In genomic region chr15:84909029-84909428, GRCh38 we compare ENCODE assay signal across 26 cellular contexts. TPM values are rescaled to one million over a fixed set of nuclear protein-coding genes. Genes with fewer than 3 reads are reported as not detected.
"Had no signal": no experiment of that assay in that cellular context is flagged by ENCODE, and none has a peak within 500 bp of the region (broad histone marks: within the 10 kb centered on the region; RNA-seq: fewer than 3 reads in every experiment).

No MANE protein-coding gene starts in this region.

- H3K9me3 Mint-ChIP-seq: activated naive CD8-positive, alpha-beta T cell treated with anti-CD3 and anti-CD28 coated beads, Interleukin-2, amount 10 ng/mL, durations not matched to agents 7 days and 5 days; central memory CD8-positive, alpha-beta T cell; endodermal cell had no signal

- FAIRE-seq: keratinocyte had no signal

- H3K4me1 Mint-ChIP-seq: central memory CD8-positive, alpha-beta T cell; endodermal cell had no signal

- H3K27me3 ChIP-seq: brain microvascular endothelial cell, colonic mucosa, foreskin keratinocyte, ovary, stomach, testis had no signal

- H3K27ac ChIP-seq: brain microvascular endothelial cell, colonic mucosa, epithelial cell of prostate, foreskin keratinocyte, stomach, testis, WERI-Rb-1 had no signal

- H3K9me3 ChIP-seq: colonic mucosa, ovary, stomach, testis had no signal

- DNase-seq: activated CD4-positive, alpha-beta T cell treated with anti-CD3 and anti-CD28 coated beads, Interleukin-2, amount 50 U/mL, for 4 hours; activated naive CD8-positive, alpha-beta T cell treated with anti-CD3 and anti-CD28 coated beads, Interleukin-2, amount 10 ng/mL, durations not matched to agents 7 days and 5 days; amygdala; brain microvascular endothelial cell; colonic mucosa; foreskin keratinocyte; hippocampal formation; stimulated activated CD4-positive, alpha-beta T cell treated with anti-CD3 and anti-CD28 coated beads, Interleukin-4, amount 100 ng/mL, for 1 hour; stomach; SW 1271; T-helper 2 cell; testis; WERI-Rb-1 had no signal

- H3K4me3 Mint-ChIP-seq: activated naive CD8-positive, alpha-beta T cell treated with anti-CD3 and anti-CD28 coated beads, Interleukin-2, amount 10 ng/mL, durations not matched to agents 7 days and 5 days; central memory CD8-positive, alpha-beta T cell; endodermal cell had no signal

- H3K4me2 ChIP-seq: smooth muscle cell had no signal

- H3K27me3 Mint-ChIP-seq: activated naive CD8-positive, alpha-beta T cell treated with anti-CD3 and anti-CD28 coated beads, Interleukin-2, amount 10 ng/mL, durations not matched to agents 7 days and 5 days had no signal

- H3K36me3 Mint-ChIP-seq: activated naive CD8-positive, alpha-beta T cell treated with anti-CD3 and anti-CD28 coated beads, Interleukin-2, amount 10 ng/mL, durations not matched to agents 7 days and 5 days had no signal

- H3K4me3 ChIP-seq: colonic mucosa, ovary, smooth muscle cell, stomach, testis had no signal

- ATAC-seq: foreskin keratinocyte, sciatic nerve had no signal

- H3K27ac Mint-ChIP-seq: activated naive CD8-positive, alpha-beta T cell treated with anti-CD3 and anti-CD28 coated beads, Interleukin-2, amount 10 ng/mL, durations not matched to agents 7 days and 5 days; endodermal cell had no signal

- H3K36me3 ChIP-seq: brain microvascular endothelial cell, colonic mucosa, ovary, stomach, WERI-Rb-1 had no signal

RNA-seq across cellular contexts. Expression of gene SLC28A1, which starts 24.6 kb away (rescaled TPM):
- total RNA-seq: activated CD8-positive, alpha-beta memory T cell treated with anti-CD3 and anti-CD28 coated beads for 36 hours; activated naive CD8-positive, alpha-beta T cell treated with anti-CD3 and anti-CD28 coated beads, Interleukin-2, amount 10 ng/mL, durations not matched to agents 7 days and 5 days; endodermal cell; fibroblast of lung; foreskin keratinocyte; lung microvascular endothelial cell; mononuclear cell; pulmonary artery endothelial cell; smooth muscle cell; ureter had no signal
- polyA plus RNA-seq: fibroblast of lung, foreskin keratinocyte, keratinocyte, stomach had no signal
